5 cellular contexts compared by ENCODE assay signal in the genomic region with DNA sequence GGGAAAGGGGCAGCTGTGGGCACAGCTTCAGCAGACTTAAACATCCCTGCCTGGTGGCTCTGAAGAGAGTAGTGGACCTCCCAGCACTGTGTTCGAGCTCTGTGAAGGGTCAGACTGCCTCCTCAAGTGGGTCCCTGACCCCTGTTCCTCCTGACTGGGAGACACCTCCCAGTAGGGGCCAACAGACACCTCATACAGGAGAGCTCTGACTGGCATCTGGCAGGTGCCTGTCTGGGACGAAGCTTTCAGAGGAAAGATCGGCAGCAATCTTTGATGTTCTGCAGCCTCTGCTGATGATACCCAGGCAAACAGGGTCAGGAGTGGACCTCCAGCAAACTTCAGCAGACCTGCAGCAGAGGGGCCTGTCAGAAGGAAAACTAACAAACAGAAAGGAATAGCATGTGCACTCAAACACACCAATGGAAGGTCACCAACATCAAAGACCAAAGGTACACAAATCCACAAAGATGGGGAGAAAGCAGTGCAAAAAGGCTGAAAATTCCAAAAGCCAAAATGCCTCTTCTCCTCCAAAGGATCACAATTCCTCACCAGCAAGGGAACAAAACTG.
DNase-seq lines count a peak whose midpoint lies in the region; ATAC-seq lines count a peak whose summit lies in the region.
"Not testable (repeated sequence)": the region's sequence is repeated elsewhere in the genome, so short reads cannot be mapped to it uniquely, and the experiment has no call there.

No MANE protein-coding gene starts in this region.

- H3K4me1 Mint-ChIP-seq in IgD-negative memory B cell, result peaks cover 65 to 85% (median 67%) of the 10 kb centered on the region in 3 donors
- H3K4me1 Mint-ChIP-seq in central memory CD8-positive, alpha-beta T cell, result peaks cover 54% of the 10 kb centered on the region
- H3K4me1 Mint-ChIP-seq in memory B cell, result peaks cover 70% of the 10 kb centered on the region
- H3K4me1 Mint-ChIP-seq in naive B cell, result peaks cover 76 to 99% (median 92%) of the 10 kb centered on the region in 3 donors
- peaks cover 64 to 78% of the 10 kb centered on the region in 2 donors for H3K4me1 Mint-ChIP-seq in stimulated activated naive B cell treated with anti-CD40 and anti-IgM and Interleukin-4, amounts not matched to agents 10 μg/mL and 1 μg/mL and 100 μg/mL, for 72 hours

- H3K27ac Mint-ChIP-seq in IgD-negative memory B cell (peak overlapping the region in 2 of 3 donors; percentile 35 to 87), memory B cell (peak overlapping the region; percentile 60), naive B cell (peak overlapping the region; percentile 49 to 94 (median 88))
- H3K27ac Mint-ChIP-seq in central memory CD8-positive, alpha-beta T cell (ENCODE audit: low read depth), result peak overlapping the region; percentile 2
- peak overlapping the region; percentile 91 for H3K27ac Mint-ChIP-seq in stimulated activated naive B cell treated with anti-CD40 and anti-IgM and Interleukin-4, amounts not matched to agents 10 μg/mL and 1 μg/mL and 100 μg/mL, for 72 hours

- not testable (repeated sequence) for H3K9me3 Mint-ChIP-seq in IgD-negative memory B cell; central memory CD8-positive, alpha-beta T cell; memory B cell; naive B cell; stimulated activated naive B cell treated with anti-CD40 and anti-IgM and Interleukin-4, amounts not matched to agents 10 μg/mL and 1 μg/mL and 100 μg/mL, for 72 hours

- DNase-seq in central memory CD8-positive, alpha-beta T cell (ENCODE audit: low spot score in 2 of 2); memory B cell (ENCODE audit: low spot score in 2 of 2); naive B cell; stimulated activated naive B cell treated with anti-CD40 and anti-IgM and Interleukin-4, amounts not matched to agents 10 μg/mL and 1 μg/mL and 100 μg/mL, for 72 hours: not testable (repeated sequence)

- H3K36me3 Mint-ChIP-seq in IgD-negative memory B cell (peaks cover 11% of the 10 kb centered on the region), memory B cell (peaks cover 44% of the 10 kb centered on the region), naive B cell (peaks cover 33 to 40% of the 10 kb centered on the region in 2 donors)
- not testable (repeated sequence) for H3K36me3 Mint-ChIP-seq in central memory CD8-positive, alpha-beta T cell (ENCODE audit: insufficient read depth)
- H3K36me3 Mint-ChIP-seq in stimulated activated naive B cell treated with anti-CD40 and anti-IgM and Interleukin-4, amounts not matched to agents 10 μg/mL and 1 μg/mL and 100 μg/mL, for 72 hours, result peaks cover 38 to 68% of the 10 kb centered on the region in 2 donors

- H3K27me3 Mint-ChIP-seq in IgD-negative memory B cell; central memory CD8-positive, alpha-beta T cell; memory B cell; naive B cell; stimulated activated naive B cell treated with anti-CD40 and anti-IgM and Interleukin-4, amounts not matched to agents 10 μg/mL and 1 μg/mL and 100 μg/mL, for 72 hours: not testable (repeated sequence)

- not testable (repeated sequence) for ATAC-seq in central memory CD8-positive, alpha-beta T cell (replicated peaks; ENCODE audit: extremely low read depth, poor library complexity, severe bottlenecking); memory B cell (ENCODE audit: low read depth); naive B cell (ENCODE audit: low read depth in 2 of 2); stimulated activated naive B cell treated with anti-CD40 and anti-IgM and Interleukin-4, amounts not matched to agents 10 μg/mL and 1 μg/mL and 100 μg/mL, for 72 hours (replicated peaks)

- peak overlapping the region in 1 of 4 donors; percentile 31 for H3K4me3 Mint-ChIP-seq in IgD-negative memory B cell
- H3K4me3 Mint-ChIP-seq in central memory CD8-positive, alpha-beta T cell; memory B cell; stimulated activated naive B cell treated with anti-CD40 and anti-IgM and Interleukin-4, amounts not matched to agents 10 μg/mL and 1 μg/mL and 100 μg/mL, for 72 hours: not testable (repeated sequence)
- H3K4me3 Mint-ChIP-seq in naive B cell, result peak overlapping the region in 6 of 8 donors; percentile 26 to 82 (median 57)

Comparison
In these comparisons a context has a peak if more than half of its experiments do, and no peak if none do; other contexts are left out.
1. H3K27ac Mint-ChIP-seq: peak in every context shown above with its lines; median percentile 91 in stimulated activated naive B cell treated with anti-CD40 and anti-IgM and Interleukin-4, amounts not matched to agents 10 μg/mL and 1 μg/mL and 100 μg/mL, for 72 hours; 88 in naive B cell; 61 in IgD-negative memory B cell; 60 in memory B cell; 2 in central memory CD8-positive, alpha-beta T cell.